ENCODE assay signal across 13 cellular contexts in the genomic region with DNA sequence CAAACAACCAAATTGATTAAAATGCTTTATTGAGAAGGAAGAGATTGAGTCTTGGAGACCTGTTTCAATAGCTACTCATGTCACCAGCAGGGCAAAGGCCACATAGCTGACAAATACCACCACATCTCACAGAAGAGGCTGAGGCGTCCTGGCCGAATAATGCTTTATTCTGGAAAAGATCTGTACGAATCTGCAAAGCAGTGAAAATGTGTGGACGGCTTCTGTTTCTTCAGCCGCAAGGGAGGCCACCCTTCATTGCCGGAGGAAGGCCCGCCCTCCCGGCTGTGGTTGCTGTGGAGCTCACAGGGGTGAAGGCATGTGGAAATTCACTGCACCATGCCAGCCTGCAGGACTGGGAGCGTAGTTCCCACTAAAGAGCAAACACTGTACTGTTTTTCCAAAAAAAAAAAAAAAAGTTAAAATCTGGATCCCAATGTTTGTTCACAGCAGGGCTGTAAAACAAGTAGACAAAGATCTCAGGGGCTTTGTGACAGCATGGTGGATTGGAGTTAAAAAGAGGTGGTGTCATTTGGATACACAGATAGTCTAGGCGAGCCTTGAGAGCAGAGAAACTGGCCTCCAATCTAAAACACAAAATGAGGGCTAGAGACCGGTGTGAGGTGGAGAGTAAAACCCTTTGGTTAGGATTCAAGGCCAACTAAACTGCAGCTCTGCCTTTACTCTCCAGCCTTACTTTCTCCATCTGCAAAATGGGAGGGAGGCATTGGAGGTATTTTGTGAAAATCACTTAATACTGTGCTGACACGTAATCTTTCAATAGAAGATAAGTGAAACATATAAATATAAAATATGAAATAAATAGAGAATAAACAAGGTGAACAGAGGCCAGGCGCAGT.
DNase-seq lines count a peak whose midpoint lies in the region; ATAC-seq and TF ChIP-seq lines count a peak whose summit lies in the region.
"Had no signal": no experiment of that assay in that cellular context is flagged by ENCODE, and none has a peak within 500 bp of the region (broad histone marks: within the 10 kb centered on the region; RNA-seq: fewer than 3 reads in every experiment).

No MANE protein-coding gene starts in this region.

- WGBS in IMR-90 (ENCODE audit: extremely low coverage in 2 of 2, insufficient read length in 1 of 2), 2 experiments: no CpG with 5 or more reads among the region's 13 CpGs

- dilution Hi-C loops in IMR-90 (cut with HindIII; ENCODE audit: low sequenced_read_pairs, unreplicated experiment): no loop called here

- ATAC-seq in IMR-90 (ENCODE audit: low read depth): peak; percentile 81
- no peak for ATAC-seq in GM21825 (IDR thresholded peaks at IDR 0.05; ENCODE audit: unreplicated experiment)
- ATAC-seq in HG03460 (IDR thresholded peaks at IDR 0.05; ENCODE audit: unreplicated experiment): no peak
- ATAC-seq: T-helper 17 cell had no signal

- H3K27ac ChIP-seq in IMR-90 (ENCODE audit: insufficient read depth, low read length): no peak overlapping the region
- H3K27ac ChIP-seq in layer of hippocampus (ENCODE audit: low read depth, low read length): peak overlapping the region; percentile 97

- peak overlapping the region; percentile 23 for H3K4me2 ChIP-seq in IMR-90 (ENCODE audit: low read depth, low read length)
- H3K4me2 ChIP-seq in skeletal muscle satellite cell (ENCODE audit: low read length): peak overlapping the region; percentile 66

- no TSS peak for BruUV-seq in IMR-90 (replicated peaks; lab: Mats Ljungman, UMichigan)

- H3K79me1 ChIP-seq in IMR-90 (ENCODE audit: low read depth in 1 of 2, low read length in 2 of 2): no peaks in the 10 kb centered on the region

- DNase-seq in IMR-90: peak; percentile 8
- DNase-seq in brain pericyte (ENCODE audit: low read depth, low spot score): peak; percentile 60
- no peak for DNase-seq in COR-L47 (lab: John Stamatoyannopoulos, UW)
- DNase-seq in effector CD4-positive, alpha-beta T cell: no peak
- DNase-seq: activated effector memory CD4-positive, alpha-beta T cell treated with Interleukin-2 at 50 U/mL for 16 hours; H9; NCI-H446 treated with DMSO at 0.1 percent for 48 hours; stimulated activated CD4-positive, alpha-beta T cell treated with anti-CD3 and anti-CD28 coated beads, Interleukin-4, amount 100 ng/mL, for 1 hour; T-helper 17 cell had no signal

- no peak overlapping the region for H2BK120ac ChIP-seq in IMR-90 (ENCODE audit: low read depth, low read length)

- no peak for TF ChIP-seq CTCF in IMR-90 (conservative IDR thresholded peaks at IDR 0.05; ENCODE audit: low read depth, low read length)

- intact Hi-C loops in IMR-90 (cut with micrococcal nuclease): no loop called here

- no peaks in the 10 kb centered on the region for H3K9me1 ChIP-seq in IMR-90 (ENCODE audit: insufficient read depth, low read length)

- in situ Hi-C loops in IMR-90 (cut with MboI; ENCODE audit: low sequenced_read_pairs): no loop called here

- no peak overlapping the region for H2BK5ac ChIP-seq in IMR-90 (ENCODE audit: low read depth, low read length, poor library complexity, severe bottlenecking)

- POLR2A ChIA-PET in IMR-90 (lab: Charles Lee; ENCODE audit: unreplicated experiment): interaction anchor here (0.6 kb wide), 1 partner anchor 30 kb away, joined by 15 read pairs; no protein-coding TSS in a partner anchor

- no peak overlapping the region for H2AK9ac ChIP-seq in IMR-90 (replicated peaks; ENCODE audit: low read depth, low read length, poor library complexity)

- H3K9ac ChIP-seq in IMR-90 (ENCODE audit: low read depth, low read length): no peak overlapping the region
- peak overlapping the region; percentile 54 for H3K9ac ChIP-seq in skeletal muscle satellite cell (ENCODE audit: low read depth, low read length)

- H4K91ac ChIP-seq in IMR-90 (ENCODE audit: insufficient read depth, low read depth, low read length): no peak overlapping the region

- no peak overlapping the region for H3K23ac ChIP-seq in IMR-90 (ENCODE audit: low read depth, low read length)

- H3K4me3 ChIP-seq in IMR-90 (ENCODE audit: insufficient read depth, low read depth, low read length) (no peak overlapping the region), skeletal muscle satellite cell (ENCODE audit: low read length) (peak overlapping the region; percentile 56)

- H4K20me1 ChIP-seq in IMR-90 (ENCODE audit: insufficient read depth, low read length): no peaks in the 10 kb centered on the region

- no peaks in the 10 kb centered on the region for H3K36me3 ChIP-seq in IMR-90 (ENCODE audit: control insufficient read depth, insufficient read depth, low read length)
- no peaks in the 10 kb centered on the region for H3K36me3 ChIP-seq in skeletal muscle satellite cell (ENCODE audit: insufficient read depth, low read length)

- H3K18ac ChIP-seq in IMR-90 (ENCODE audit: low read depth, low read length): no peak overlapping the region

- H2BK15ac ChIP-seq in IMR-90 (ENCODE audit: low read depth, low read length): no peak overlapping the region

- H3K4ac ChIP-seq in IMR-90 (ENCODE audit: low read depth, low read length): no peak overlapping the region

- CTCF ChIA-PET in IMR-90 (lab: Yijun Ruan, JAX): no interaction called here

- no peak overlapping the region for H2AK5ac ChIP-seq in IMR-90 (ENCODE audit: low read depth, low read length)

- no peak for TF ChIP-seq RAD21 in IMR-90 (IDR thresholded peaks at IDR 0.05; ENCODE audit: low read length)

- H3K9me3 ChIP-seq in IMR-90 (ENCODE audit: control insufficient read depth, insufficient read depth, low read length) (peaks cover 6% of the 10 kb centered on the region; the same call in 1 of the 2 replicates), skeletal muscle satellite cell (replicated peaks; ENCODE audit: low read length) (no peaks in the 10 kb centered on the region)

- no peak for TF ChIP-seq POLR2A in IMR-90 (IDR thresholded peaks at IDR 0.05; ENCODE audit: low read depth, low read length)

- H2AFZ ChIP-seq in IMR-90 (replicated peaks; ENCODE audit: low read length, poor library complexity): peak overlapping the region; percentile 44

- no peak overlapping the region for H4K8ac ChIP-seq in IMR-90 (ENCODE audit: low read depth in 2 of 2, low read length in 2 of 2)

- H3K27me3 ChIP-seq in IMR-90 (ENCODE audit: control insufficient read depth, insufficient read depth, low read length) (no peaks in the 10 kb centered on the region), layer of hippocampus (ENCODE audit: control insufficient read depth, insufficient read depth, low read length) (no peaks in the 10 kb centered on the region), skeletal muscle satellite cell (ENCODE audit: control insufficient read depth, insufficient read depth, low read length) (no peaks in the 10 kb centered on the region)

- H3K14ac ChIP-seq in IMR-90 (replicated peaks; ENCODE audit: low read depth, low read length): no peak overlapping the region

- no peak overlapping the region for H2BK20ac ChIP-seq in IMR-90 (ENCODE audit: low read depth, low read length)

- no peak overlapping the region for H3K56ac ChIP-seq in IMR-90 (ENCODE audit: extremely low read depth, insufficient read depth, low read length)

- H3K4me1 ChIP-seq in IMR-90 (ENCODE audit: control insufficient read depth, insufficient read depth, low read length) (no peaks in the 10 kb centered on the region), skeletal muscle satellite cell (ENCODE audit: control insufficient read depth, insufficient read depth, low read length) (peaks cover 20% of the 10 kb centered on the region)

- H4K5ac ChIP-seq in IMR-90 (ENCODE audit: low read depth, low read length): no peak overlapping the region

TF ChIP-seq in IMR-90, 13 proteins besides CTCF, POLR2A, EP300 and RAD21:
- TF ChIP-seq MAFK (IDR thresholded peaks at IDR 0.05; ENCODE audit: low read depth, low read length): no peak
- TF ChIP-seq BHLHE40 (IDR thresholded peaks at IDR 0.05; ENCODE audit: low read depth, low read length): no peak
- no peak for TF ChIP-seq SMC3 (IDR thresholded peaks at IDR 0.05; ENCODE audit: low read depth, low read length)
- no peak for TF ChIP-seq RCOR1 (IDR thresholded peaks at IDR 0.05; ENCODE audit: insufficient replicate concordance, low read length)
TF ChIP-seq in IMR-90: peak in this region for 0.

Comparison
In these comparisons a context has a peak if more than half of its experiments do, and no peak if none do; other contexts are left out.
1. DNase-seq: peak in IMR-90 (single experiment) and brain pericyte (single experiment); none in COR-L47 (single experiment) and effector CD4-positive, alpha-beta T cell (single experiment).